8 cellular contexts compared by ENCODE assay signal in the genomic region with DNA sequence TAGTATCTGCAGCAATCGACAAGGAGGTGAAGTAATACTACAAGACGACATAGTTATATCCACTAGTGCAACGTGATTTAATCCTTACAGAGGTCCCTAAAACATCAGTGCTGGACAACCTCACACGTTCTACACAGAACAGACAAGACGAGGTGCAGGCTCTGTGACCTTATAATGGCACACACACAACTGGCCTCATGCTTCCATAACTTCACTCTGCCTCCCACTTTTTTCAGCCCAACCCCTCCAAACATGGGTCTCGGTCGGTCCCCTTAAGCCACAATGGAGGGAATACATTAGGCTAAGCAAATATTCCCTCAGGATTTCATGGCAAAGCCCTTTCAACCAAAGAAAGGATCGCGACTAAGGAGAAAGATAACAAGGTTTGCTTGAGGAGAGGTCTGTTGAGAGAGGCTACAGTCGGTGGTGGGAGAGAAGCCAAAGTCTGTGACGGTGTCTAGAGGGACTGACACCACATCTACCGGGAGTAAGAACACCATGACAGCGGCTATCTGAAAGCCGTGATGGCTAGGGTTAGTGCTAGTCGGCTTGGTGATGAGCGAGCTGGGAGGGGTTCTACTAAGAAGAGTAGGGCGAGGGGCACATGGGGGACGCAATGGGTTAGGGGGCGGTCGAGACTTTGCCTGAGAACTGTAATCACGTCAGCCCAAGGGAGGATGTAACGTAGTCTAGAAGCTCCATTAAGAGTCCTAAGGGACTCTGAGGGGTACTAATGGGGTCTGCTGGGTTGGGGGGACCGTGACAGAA. TPM values are rescaled to one million over a fixed set of nuclear protein-coding genes. Genes with fewer than 3 reads are reported as not detected.
A peak's percentile ranks its signal among the peaks of the same experiment; 100 is the strongest.
DNase-seq lines count a peak whose midpoint lies in the region; ATAC-seq and TF ChIP-seq lines count a peak whose summit lies in the region.

No MANE protein-coding gene starts in this region.

- intact Hi-C loops in IMR-90 (cut with micrococcal nuclease) = no loop called here
- intact Hi-C loops in activated T-helper 1 cell treated with anti-CD3 and anti-CD28 coated beads, Interleukin-12 subunit alpha, Interleukin-12 subunit beta, Interleukin-2, Interleukin-4 antibody, amounts not matched to agents 30 ng/mL and 10 ng/mL and 1 ng/mL, durations not matched to agents 14 hours and 24 hours and 36 hours (cut with micrococcal nuclease) = no loop called here

- H3K23ac ChIP-seq in IMR-90 (ENCODE audit: low read depth, low read length) = peak overlapping the region; percentile 96

- H3K36me3 Mint-ChIP-seq in activated T-helper 1 cell treated with anti-CD3 and anti-CD28 coated beads, Interleukin-12 subunit alpha, Interleukin-12 subunit beta, Interleukin-2, Interleukin-4 antibody, amounts not matched to agents 30 ng/mL and 10 ng/mL and 1 ng/mL, durations not matched to agents 14 hours and 24 hours and 36 hours (ENCODE audit: low read depth) = no peaks in the 10 kb centered on the region

- TF ChIP-seq CTCF in IMR-90 (conservative IDR thresholded peaks at IDR 0.05; ENCODE audit: low read depth, low read length) (no peak), neutrophil (IDR thresholded peaks at IDR 0.05) (no peak)

- H2AK5ac ChIP-seq in IMR-90 (ENCODE audit: low read depth, low read length) = peak overlapping the region; percentile 5; the same call in 1 of the 2 replicates

- no peaks in the 10 kb centered on the region for H3K27me3 ChIP-seq in IMR-90 (ENCODE audit: control insufficient read depth, insufficient read depth, low read length)
- H3K27me3 ChIP-seq in neutrophil = peaks cover 13% of the 10 kb centered on the region

- 3% methylated on average over 7 of the region's 23 CpGs; no CpG with 5 or more reads in 1 of the 2 experiments for WGBS in IMR-90 (ENCODE audit: extremely low coverage in 2 of 2, insufficient read length in 1 of 2), 2 experiments

- ATAC-seq in IMR-90 (ENCODE audit: low read depth) (0 out of 2 replicates have a peak, but pooled peaks have one; percentile 0), GM18519 (IDR thresholded peaks at IDR 0.05; ENCODE audit: low FRiP score, unreplicated experiment) (no peak)

- no TSS peak for BruUV-seq in IMR-90 (replicated peaks; lab: Mats Ljungman, UMichigan)

- H3K9me3 ChIP-seq in IMR-90 (ENCODE audit: control insufficient read depth, insufficient read depth, low read length) = no peaks in the 10 kb centered on the region
- H3K9me3 ChIP-seq in neutrophil = no peaks in the 10 kb centered on the region

- H3K27ac ChIP-seq in IMR-90 (ENCODE audit: insufficient read depth, low read length) = peak overlapping the region; percentile 37
- H3K27ac ChIP-seq in neutrophil = peak overlapping the region; percentile 94

- POLR2A ChIA-PET in IMR-90 (lab: Charles Lee; ENCODE audit: unreplicated experiment) = no interaction called here

- H3K4me1 Mint-ChIP-seq in activated T-helper 1 cell treated with anti-CD3 and anti-CD28 coated beads, Interleukin-12 subunit alpha, Interleukin-12 subunit beta, Interleukin-2, Interleukin-4 antibody, amounts not matched to agents 30 ng/mL and 10 ng/mL and 1 ng/mL, durations not matched to agents 14 hours and 24 hours and 36 hours (ENCODE audit: low read depth) = peaks cover 23% of the 10 kb centered on the region

- H3K27me3 Mint-ChIP-seq in activated T-helper 1 cell treated with anti-CD3 and anti-CD28 coated beads, Interleukin-12 subunit alpha, Interleukin-12 subunit beta, Interleukin-2, Interleukin-4 antibody, amounts not matched to agents 30 ng/mL and 10 ng/mL and 1 ng/mL, durations not matched to agents 14 hours and 24 hours and 36 hours (ENCODE audit: insufficient read depth) = peaks cover 16% of the 10 kb centered on the region

- peak overlapping the region; percentile 6; the same call in 1 of the 2 replicates for H3K18ac ChIP-seq in IMR-90 (ENCODE audit: low read depth, low read length)

- H3K9ac ChIP-seq in IMR-90 (ENCODE audit: low read depth, low read length) = peak overlapping the region; percentile 79

- H2AK9ac ChIP-seq in IMR-90 (replicated peaks; ENCODE audit: low read depth, low read length, poor library complexity) = peak overlapping the region; percentile 88

- H3K14ac ChIP-seq in IMR-90 (replicated peaks; ENCODE audit: low read depth, low read length) = peak overlapping the region; percentile 90

- H2BK20ac ChIP-seq in IMR-90 (ENCODE audit: low read depth, low read length) = no peak overlapping the region

- H3K27ac Mint-ChIP-seq in activated T-helper 1 cell treated with anti-CD3 and anti-CD28 coated beads, Interleukin-12 subunit alpha, Interleukin-12 subunit beta, Interleukin-2, Interleukin-4 antibody, amounts not matched to agents 30 ng/mL and 10 ng/mL and 1 ng/mL, durations not matched to agents 14 hours and 24 hours and 36 hours = peak overlapping the region; percentile 83

- H3K4ac ChIP-seq in IMR-90 (ENCODE audit: low read depth, low read length) = peak overlapping the region; percentile 38

- in situ Hi-C loops in IMR-90 (cut with MboI; ENCODE audit: low sequenced_read_pairs) = no loop called here

- H3K4me3 Mint-ChIP-seq in activated T-helper 1 cell treated with anti-CD3 and anti-CD28 coated beads, Interleukin-12 subunit alpha, Interleukin-12 subunit beta, Interleukin-2, Interleukin-4 antibody, amounts not matched to agents 30 ng/mL and 10 ng/mL and 1 ng/mL, durations not matched to agents 14 hours and 24 hours and 36 hours = peak overlapping the region; percentile 93

- H2BK5ac ChIP-seq in IMR-90 (ENCODE audit: low read depth, low read length, poor library complexity, severe bottlenecking) = peak overlapping the region; percentile 11

- H3K9me1 ChIP-seq in IMR-90 (ENCODE audit: insufficient read depth, low read length) = 0 out of 2 replicates have a peak, but pooled peaks cover 3% of the 10 kb centered on the region

- H3K56ac ChIP-seq in IMR-90 (ENCODE audit: extremely low read depth, insufficient read depth, low read length) = peak overlapping the region; percentile 52

- TF ChIP-seq POLR2A in IMR-90 (IDR thresholded peaks at IDR 0.05; ENCODE audit: low read depth, low read length) = no peak

- H3K4me2 ChIP-seq in IMR-90 (ENCODE audit: low read depth, low read length) = peak overlapping the region; percentile 89

- H2BK15ac ChIP-seq in IMR-90 (ENCODE audit: low read depth, low read length) = peak overlapping the region; percentile 17; the same call in 1 of the 3 replicates

- peaks cover 16 to 51% of the 10 kb centered on the region in 2 experiments for H3K79me1 ChIP-seq in IMR-90 (ENCODE audit: low read depth in 1 of 2, low read length in 2 of 2)

- H4K8ac ChIP-seq in IMR-90 (ENCODE audit: low read depth in 2 of 2, low read length in 2 of 2) = peak overlapping the region in 1 of 2 experiments; percentile 33; a peak in 1 of 4 replicates

- peak; percentile 4 for DNase-seq in stimulated activated CD8-positive, alpha-beta memory T cell treated with anti-CD3 and anti-CD28 coated beads, Interleukin-15, amount 100 ng/mL, for 1 hour (ENCODE audit: low read depth)
- DNase-seq in stimulated activated CD8-positive, alpha-beta memory T cell treated with anti-CD3 and anti-CD28 coated beads, Interleukin-4, amount 100 ng/mL, for 48 hours = no peak
- DNase-seq in IMR-90 (peak; percentile 18), germinal center (ENCODE audit: low spot score) (peak; percentile 19), NCI-H128 (lab: John Stamatoyannopoulos, UW; ENCODE audit: unreplicated experiment) (no peak)
- DNase-seq in activated T-helper 1 cell treated with anti-CD3 and anti-CD28 coated beads, Interleukin-12 subunit alpha, Interleukin-12 subunit beta, Interleukin-2, Interleukin-4 antibody, amounts not matched to agents 30 ng/mL and 10 ng/mL and 1 ng/mL, durations not matched to agents 14 hours and 24 hours and 36 hours (ENCODE audit: low spot score) = peak; percentile 17

- dilution Hi-C loops in IMR-90 (cut with HindIII; ENCODE audit: low sequenced_read_pairs, unreplicated experiment) = no loop called here

- H2AFZ ChIP-seq in IMR-90 (replicated peaks; ENCODE audit: low read length, poor library complexity) = peak overlapping the region; percentile 100

- H3K4me3 ChIP-seq in IMR-90 (ENCODE audit: insufficient read depth, low read depth, low read length) = peak overlapping the region; percentile 57
- H3K4me3 ChIP-seq in neutrophil (ENCODE audit: low read depth in 1 of 2, low read length in 1 of 2) = peak overlapping the region; percentile 85 to 92

- peaks cover 27% of the 10 kb centered on the region; the same call in 1 of the 2 replicates for H4K20me1 ChIP-seq in IMR-90 (ENCODE audit: insufficient read depth, low read length)

- H3K4me1 ChIP-seq in IMR-90 (ENCODE audit: control insufficient read depth, insufficient read depth, low read length) = no peaks in the 10 kb centered on the region; the same call in none of the 2 replicates
- peaks cover 16 to 21% of the 10 kb centered on the region in 2 experiments for H3K4me1 ChIP-seq in neutrophil (ENCODE audit: control insufficient read depth in 1 of 2, insufficient read depth in 1 of 2, low read depth in 1 of 2, low read length in 1 of 2)

- CTCF ChIA-PET in IMR-90 (lab: Yijun Ruan, JAX) = no interaction called here

- H4K91ac ChIP-seq in IMR-90 (ENCODE audit: insufficient read depth, low read depth, low read length) = no peak overlapping the region

- H4K5ac ChIP-seq in IMR-90 (ENCODE audit: low read depth, low read length) = no peak overlapping the region

- TF ChIP-seq RAD21 in IMR-90 (IDR thresholded peaks at IDR 0.05; ENCODE audit: low read length) = no peak

- H3K9me3 Mint-ChIP-seq in activated T-helper 1 cell treated with anti-CD3 and anti-CD28 coated beads, Interleukin-12 subunit alpha, Interleukin-12 subunit beta, Interleukin-2, Interleukin-4 antibody, amounts not matched to agents 30 ng/mL and 10 ng/mL and 1 ng/mL, durations not matched to agents 14 hours and 24 hours and 36 hours = no peaks in the 10 kb centered on the region

- H2BK120ac ChIP-seq in IMR-90 (ENCODE audit: low read depth, low read length) = peak overlapping the region; percentile 16; the same call in 1 of the 2 replicates

- H3K36me3 ChIP-seq in IMR-90 (ENCODE audit: control insufficient read depth, insufficient read depth, low read length) (no peaks in the 10 kb centered on the region), neutrophil (no peaks in the 10 kb centered on the region)

RNA-seq across cellular contexts. Expression of gene MYO9A, which starts 1.1 kb away (rescaled TPM):
- total RNA-seq in IMR-90 (2012; rRNA removed) = 49.2 and 49.5 TPM in 2 replicates
- polyA plus RNA-seq in IMR-90 (2012; rRNA removed) = 6.0 and 7.9 TPM in 2 replicates
- polyA plus RNA-seq in IMR-90 (2012; cell fraction: cytosol; rRNA removed) = 1.8 and 6.6 TPM in 2 replicates
- 3.0 and 16.0 TPM in 2 replicates for polyA plus RNA-seq in IMR-90 (2012; cell fraction: nucleus; rRNA removed; ENCODE audit: low replicate concordance)
- total RNA-seq in activated T-helper 1 cell treated with anti-CD3 and anti-CD28 coated beads, Interleukin-12 subunit alpha, Interleukin-12 subunit beta, Interleukin-2, Interleukin-4 antibody, amounts not matched to agents 30 ng/mL and 10 ng/mL and 1 ng/mL, durations not matched to agents 14 hours and 24 hours and 36 hours = 15.2 and 16.4 TPM in 2 replicates

RNA-seq across cellular contexts. Expression of gene SENP8, which starts 1.3 kb away (rescaled TPM):
- 2.9 and 3.1 TPM in 2 replicates for total RNA-seq in IMR-90 (2012; rRNA removed)
- polyA plus RNA-seq in IMR-90 (2012; rRNA removed) = 1.6 and 1.9 TPM in 2 replicates
- polyA plus RNA-seq in IMR-90 (2012; cell fraction: cytosol; rRNA removed) = 0.38 and 0.51 TPM in 2 replicates
- 0.22 and 1.3 TPM in 2 replicates for polyA plus RNA-seq in IMR-90 (2012; cell fraction: nucleus; rRNA removed; ENCODE audit: low replicate concordance)
- total RNA-seq in activated T-helper 1 cell treated with anti-CD3 and anti-CD28 coated beads, Interleukin-12 subunit alpha, Interleukin-12 subunit beta, Interleukin-2, Interleukin-4 antibody, amounts not matched to agents 30 ng/mL and 10 ng/mL and 1 ng/mL, durations not matched to agents 14 hours and 24 hours and 36 hours = 1.5 and 1.8 TPM in 2 replicates

Comparison
In these comparisons a context has a peak if more than half of its experiments do, and no peak if none do; other contexts are left out.
1. DNase-seq: peak in stimulated activated CD8-positive, alpha-beta memory T cell treated with anti-CD3 and anti-CD28 coated beads, Interleukin-15, amount 100 ng/mL, for 1 hour (single experiment), IMR-90 (single experiment), activated T-helper 1 cell treated with anti-CD3 and anti-CD28 coated beads, Interleukin-12 subunit alpha, Interleukin-12 subunit beta, Interleukin-2, Interleukin-4 antibody, amounts not matched to agents 30 ng/mL and 10 ng/mL and 1 ng/mL, durations not matched to agents 14 hours and 24 hours and 36 hours (single experiment) and germinal center (single experiment); none in stimulated activated CD8-positive, alpha-beta memory T cell treated with anti-CD3 and anti-CD28 coated beads, Interleukin-4, amount 100 ng/mL, for 48 hours (single experiment) and NCI-H128 (single experiment).